ENCODE assay signal across 27 cellular contexts in the genomic region with DNA sequence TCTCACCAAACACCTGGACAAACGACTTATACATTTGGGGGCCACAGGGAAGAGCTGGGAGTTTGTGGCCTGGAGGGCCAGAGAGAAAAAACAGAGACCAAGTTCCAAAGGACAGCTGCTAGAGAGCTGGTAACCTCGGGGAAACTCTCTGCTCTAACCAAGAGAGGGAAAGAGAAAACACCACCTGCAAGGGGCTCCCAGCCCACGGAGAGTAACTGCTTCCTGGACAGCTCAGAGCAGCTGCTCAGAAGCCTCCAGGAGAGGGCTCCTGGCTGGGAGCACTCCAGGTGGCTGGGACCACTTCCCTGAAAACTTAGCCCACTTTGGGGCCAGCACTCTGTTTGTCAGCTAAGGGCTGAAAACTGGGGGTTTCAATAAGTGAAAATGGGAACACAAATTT.
DNase-seq lines count a peak whose midpoint lies in the region; TF ChIP-seq lines count a peak whose summit lies in the region.
"Had no signal": no experiment of that assay in that cellular context is flagged by ENCODE, and none has a peak within 500 bp of the region (broad histone marks: within the 10 kb centered on the region; RNA-seq: fewer than 3 reads in every experiment).

No MANE protein-coding gene starts in this region.

- H3K4me1 ChIP-seq in left ventricle myocardium inferior, result no peaks in the 10 kb centered on the region
- no peaks in the 10 kb centered on the region for H3K4me1 ChIP-seq in uterus
- H3K4me1 ChIP-seq: adrenal gland, body of pancreas, pancreas, transverse colon had no signal

- TF ChIP-seq CTCF in left ventricle myocardium inferior (IDR thresholded peaks at IDR 0.05; ENCODE audit: borderline replicate concordance), result no peak
- TF ChIP-seq CTCF in uterus (IDR thresholded peaks at IDR 0.05), result no peak

- no peak overlapping the region for H3K27ac ChIP-seq in left ventricle myocardium inferior (replicated peaks)
- no peak overlapping the region for H3K27ac ChIP-seq in uterus
- H3K27ac ChIP-seq: adrenal gland, body of pancreas, GM23248, KMS-11, pancreas, PC-9, transverse colon had no signal

- DNase-seq in SHP77 (lab: John Stamatoyannopoulos, UW) (peak; percentile 85 to 87), SHP77 treated with DMSO at 0.1 percent for 48 hours (lab: John Stamatoyannopoulos, UW) (no peak), NCI-H1105 (lab: John Stamatoyannopoulos, UW) (peak; percentile 18), NCI-H510A treated with DMSO at 0.1 percent for 48 hours (lab: John Stamatoyannopoulos, UW) (peak; percentile 100), erythroblast (lab: John Stamatoyannopoulos, UW) (no peak), left ventricle myocardium inferior (no peak), uterus (no peak)
- DNase-seq: activated CD4-positive, alpha-beta memory T cell treated with anti-CD3 and anti-CD28 coated beads for 36 hours; activated CD8-positive, alpha-beta memory T cell treated with anti-CD3 and anti-CD28 coated beads, Interleukin-2, amount 50 U/mL, for 4 hours; activated naive CD4-positive, alpha-beta T cell treated with anti-CD3 and anti-CD28 coated beads for 36 hours; adrenal gland; body of pancreas; Calu3; dermis blood vessel endothelial cell; GM23248; HFFc6; hypothalamus; MM.1S; NCI-H187 treated with DMSO at 0.1 percent for 48 hours; NK-92 treated with Interleukin-12 subunit alpha and Interleukin-12 subunit beta, amount 100 ng/mL, for 24 hours; pancreas; PC-9; retina; stimulated activated CD4-positive, alpha-beta T cell treated with anti-CD3 and anti-CD28 coated beads, Interleukin-2, amount 100 ng/mL, for 24 hours; T1000; transverse colon had no signal

- TF ChIP-seq POLR2A in erythroblast (IDR thresholded peaks at IDR 0.05; ENCODE audit: low read length) (no peak), uterus (IDR thresholded peaks at IDR 0.05) (no peak)

- H3K9me3 ChIP-seq in left ventricle myocardium inferior (replicated peaks) (peaks cover 19% of the 10 kb centered on the region), uterus (no peaks in the 10 kb centered on the region)
- H3K9me3 ChIP-seq: adrenal gland, body of pancreas, transverse colon had no signal

- intact Hi-C loops in left ventricle myocardium inferior (cut with micrococcal nuclease) (no loop called here), uterus (cut with DNase I; ENCODE audit: low total_unique reads) (no loop called here)

- peaks cover 67% of the 10 kb centered on the region for H3K27me3 ChIP-seq in left ventricle myocardium inferior (ENCODE audit: low read depth)
- H3K27me3 ChIP-seq in uterus, result no peaks in the 10 kb centered on the region
- H3K27me3 ChIP-seq: adrenal gland, body of pancreas, pancreas, transverse colon had no signal

- no peak overlapping the region for H3K4me3 ChIP-seq in left ventricle myocardium inferior
- no peak overlapping the region for H3K4me3 ChIP-seq in uterus
- H3K4me3 ChIP-seq: adrenal gland, body of pancreas, GM23248, pancreas, PC-9, transverse colon had no signal

- H3K36me3 ChIP-seq in left ventricle myocardium inferior, result no peaks in the 10 kb centered on the region
- no peaks in the 10 kb centered on the region for H3K36me3 ChIP-seq in uterus
- H3K36me3 ChIP-seq: adrenal gland, pancreas, transverse colon had no signal

Comparison
In these comparisons a context has a peak if more than half of its experiments do, and no peak if none do; other contexts are left out.
1. DNase-seq: peak in SHP77 (2 of 2), NCI-H1105 (single experiment) and NCI-H510A treated with DMSO at 0.1 percent for 48 hours (single experiment); none in SHP77 treated with DMSO at 0.1 percent for 48 hours (single experiment), erythroblast (0 of 2), left ventricle myocardium inferior (single experiment) and uterus (0 of 2).